Comparison of ENCODE assay signal across 22 cellular contexts in the genomic region with DNA sequence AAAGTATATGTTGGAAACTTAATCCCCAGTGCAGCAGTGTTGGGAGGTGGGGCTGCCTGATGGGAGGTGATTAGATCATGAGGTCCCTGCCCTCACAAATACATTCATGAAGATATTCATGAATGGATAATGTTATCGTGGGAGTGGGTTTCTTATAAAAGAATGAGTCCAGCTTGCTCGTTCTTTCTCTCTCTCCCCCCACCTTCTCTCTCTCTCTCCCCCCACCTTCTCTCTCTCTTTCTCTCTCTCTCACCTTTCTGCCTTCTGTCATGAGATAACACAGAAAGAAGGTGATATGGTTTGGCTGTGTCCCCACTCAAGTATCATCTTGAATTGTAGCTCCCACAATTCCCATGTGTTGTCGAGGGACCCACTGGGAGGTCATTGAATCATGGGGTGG.
DNase-seq lines count a peak whose midpoint lies in the region; TF ChIP-seq lines count a peak whose summit lies in the region.
"Had no signal": no experiment of that assay in that cellular context is flagged by ENCODE, and none has a peak within 500 bp of the region (broad histone marks: within the 10 kb centered on the region; RNA-seq: fewer than 3 reads in every experiment).

No MANE protein-coding gene starts in this region.

- no peaks in the 10 kb centered on the region for H3K4me1 ChIP-seq in HEK293 (ENCODE audit: control insufficient read depth, insufficient read depth, low read length)
- peaks cover 5% of the 10 kb centered on the region for H3K4me1 ChIP-seq in osteoblast (ENCODE audit: insufficient read depth, low read length)

- H3K4me3 ChIP-seq in HEK293 (ENCODE audit: low read depth, low read length) (no peak overlapping the region), osteoblast (ENCODE audit: insufficient read depth, low read length) (no peak overlapping the region)
- H3K4me3 ChIP-seq: A549; BLaER1; BLaER1 treated with 17β-estradiol and CSF1 and Interleukin-3, amounts not matched to agents 10 nM and 100 nM had no signal

- H3K9me3 ChIP-seq in HEK293 (ENCODE audit: control insufficient read depth, insufficient read depth, low read depth, low read length) (no peaks in the 10 kb centered on the region), osteoblast (ENCODE audit: low read depth, low read length) (no peaks in the 10 kb centered on the region)
- H3K9me3 ChIP-seq: A549, BE2C, BLaER1, Caco-2 had no signal

- POLR2A ChIA-PET in HEK293 (lab: Yijun Ruan, JAX) = no interaction called here

- H3K27me3 ChIP-seq in osteoblast (ENCODE audit: insufficient read depth, low read length) = peaks cover 30% of the 10 kb centered on the region
- H3K27me3 ChIP-seq: BLaER1; BLaER1 treated with 17β-estradiol and CSF1 and Interleukin-3, amounts not matched to agents 10 nM and 100 nM had no signal

- no peaks in the 10 kb centered on the region for H3K79me2 ChIP-seq in osteoblast (ENCODE audit: insufficient read depth, low read length)

- H4K20me1 ChIP-seq in osteoblast (ENCODE audit: insufficient read depth, low read length) = no peaks in the 10 kb centered on the region
- H4K20me1 ChIP-seq: BLaER1; BLaER1 treated with 17β-estradiol and CSF1 and Interleukin-3, amounts not matched to agents 10 nM and 100 nM had no signal

- no peak for DNase-seq in osteoblast (ENCODE audit: insufficient read length, low spot score, missing footprints)
- DNase-seq: 8988T; ACHN; BE2C; Caco-2; Calu3; CD4-positive, alpha-beta memory T cell; CD4-positive, alpha-beta T cell; CD4-positive, CD25-positive, alpha-beta regulatory T cell; CD8-positive, alpha-beta memory T cell; COR-L47; DMS 273 treated with DMSO at 0.1 percent for 48 hours; DMS79; DMS79 treated with DMSO at 0.1 percent for 48 hours; DND-41; EL had no signal

- H2AFZ ChIP-seq in osteoblast (ENCODE audit: low read length) = no peak overlapping the region

- no peak overlapping the region for H3K4me2 ChIP-seq in osteoblast (ENCODE audit: insufficient read depth, low read length)
- H3K4me2 ChIP-seq: A549; BLaER1; BLaER1 treated with 17β-estradiol and CSF1 and Interleukin-3, amounts not matched to agents 10 nM and 100 nM had no signal

- TF ChIP-seq CTCF in HEK293 (tag by site-specific recombination; IDR thresholded peaks at IDR 0.05) (no peak), osteoblast (IDR thresholded peaks at IDR 0.05; ENCODE audit: extremely low read depth, low read depth, low read length) (no peak)

- H3K27ac ChIP-seq in HEK293 (ENCODE audit: extremely low read depth, low read depth, low read length) (no peak overlapping the region), osteoblast (ENCODE audit: low read depth, low read length) (no peak overlapping the region)
- H3K27ac ChIP-seq: 22Rv1; A549; BLaER1; BLaER1 treated with 17β-estradiol and CSF1 and Interleukin-3, amounts not matched to agents 10 nM and 100 nM; C4-2B had no signal

- CTCF ChIA-PET in HEK293 (lab: Yijun Ruan, JAX) = interaction anchor here (0.6 to 2.0 kb wide), 12 partner anchors 9 to 320 kb away, joined by 3 to 10 read pairs (median 4); no protein-coding TSS in a partner anchor

- H3K36me3 ChIP-seq in HEK293 (ENCODE audit: control insufficient read depth in 2 of 2, insufficient read depth in 1 of 2, low read length in 2 of 2) (no peaks in the 10 kb centered on the region), osteoblast (ENCODE audit: insufficient read depth, low read length) (no peaks in the 10 kb centered on the region)
- H3K36me3 ChIP-seq: BE2C; BLaER1; BLaER1 treated with 17β-estradiol and CSF1 and Interleukin-3, amounts not matched to agents 10 nM and 100 nM had no signal

TF ChIP-seq in HEK293, 187 proteins besides CTCF, POLR2A, EP300 and RAD21:
- TF ChIP-seq ZNF596 (tag by site-specific recombination; IDR thresholded peaks at IDR 0.05) (peak; percentile 92), ZNF16 (tag by site-specific recombination; IDR thresholded peaks at IDR 0.05; ENCODE audit: low read depth) (no peak), GLI4 (tag by site-specific recombination; IDR thresholded peaks at IDR 0.05) (no peak)
TF ChIP-seq in HEK293: peak in this region for 1.
